2 cellular contexts compared by ENCODE assay signal in genomic region chr15:33226559-33227181, GRCh38.
TF ChIP-seq lines count a peak whose summit lies in the region.

No MANE protein-coding gene starts in this region.

TF ChIP-seq in HEK293T, 16 proteins besides CTCF, POLR2A, EP300 and RAD21:
- TF ChIP-seq TARDBP (IDR thresholded peaks at IDR 0.05) (no peak), SP1 (IDR thresholded peaks at IDR 0.05) (no peak), ARNT (IDR thresholded peaks at IDR 0.05) (no peak), BHLHE40 (IDR thresholded peaks at IDR 0.05; ENCODE audit: borderline replicate concordance) (no peak)
- TF ChIP-seq, protein P1, sequence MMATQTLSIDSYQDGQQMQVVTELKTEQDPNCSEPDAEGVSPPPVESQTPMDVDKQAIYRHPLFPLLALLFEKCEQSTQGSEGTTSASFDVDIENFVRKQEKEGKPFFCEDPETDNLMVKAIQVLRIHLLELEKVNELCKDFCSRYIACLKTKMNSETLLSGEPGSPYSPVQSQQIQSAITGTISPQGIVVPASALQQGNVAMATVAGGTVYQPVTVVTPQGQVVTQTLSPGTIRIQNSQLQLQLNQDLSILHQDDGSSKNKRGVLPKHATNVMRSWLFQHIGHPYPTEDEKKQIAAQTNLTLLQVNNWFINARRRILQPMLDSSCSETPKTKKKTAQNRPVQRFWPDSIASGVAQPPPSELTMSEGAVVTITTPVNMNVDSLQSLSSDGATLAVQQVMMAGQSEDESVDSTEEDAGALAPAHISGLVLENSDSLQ (IDR thresholded peaks at IDR 0.05) = no peak

TF ChIP-seq in H1, 55 proteins besides CTCF, POLR2A, EP300 and RAD21:
- TF ChIP-seq TAF1 (IDR thresholded peaks at IDR 0.05; ENCODE audit: low read depth, low read length) = no peak
- no peak for TF ChIP-seq JUND (IDR thresholded peaks at IDR 0.05; ENCODE audit: low read length)
